ENCODE assay signal across 1 cellular context in genomic region chr9:16344343-16344742, GRCh38.
TF ChIP-seq lines count a peak whose summit lies in the region.

No MANE protein-coding gene starts in this region.

TF ChIP-seq in WTC11, 78 proteins besides CTCF, POLR2A, EP300 and RAD21 (continued from another document):
- TF ChIP-seq ZNF532 (CRISPR knock-in tag; IDR thresholded peaks at IDR 0.05; ENCODE audit: borderline replicate concordance) (no peak), ZNF138 (CRISPR knock-in tag; conservative IDR thresholded peaks at IDR 0.05) (no peak), RORB (CRISPR knock-in tag; IDR thresholded peaks at IDR 0.05) (no peak), TEAD1 (CRISPR knock-in tag; IDR thresholded peaks at IDR 0.05) (no peak), GTF2I (CRISPR knock-in tag; conservative IDR thresholded peaks at IDR 0.05) (no peak), RELA (CRISPR knock-in tag; IDR thresholded peaks at IDR 0.05; ENCODE audit: borderline replicate concordance) (no peak), E2F4 (CRISPR knock-in tag; IDR thresholded peaks at IDR 0.05; ENCODE audit: borderline replicate concordance, low read depth) (no peak), HMGXB4 (CRISPR knock-in tag; IDR thresholded peaks at IDR 0.05) (no peak)
